Comparison of ENCODE assay signal across 9 cellular contexts in genomic region chr10:124626759-124627380, GRCh38.
DNase-seq lines count a peak whose midpoint lies in the region; ATAC-seq, FAIRE-seq and TF ChIP-seq lines count a peak whose summit lies in the region.
"Had no signal": no experiment of that assay in that cellular context is flagged by ENCODE, and none has a peak within 500 bp of the region (broad histone marks: within the 10 kb centered on the region; RNA-seq: fewer than 3 reads in every experiment).

No MANE protein-coding gene starts in this region.

- no peak overlapping the region for H2AFZ ChIP-seq in smooth muscle cell (ENCODE audit: low read depth)

- peaks cover 14% of the 10 kb centered on the region for H3K36me3 Mint-ChIP-seq in CD4-positive, alpha-beta T cell (ENCODE audit: low read depth)
- H3K36me3 Mint-ChIP-seq in activated naive CD4-positive, alpha-beta T cell treated with anti-CD3 and anti-CD28 coated beads, Interleukin-2, amount 50 U/mL, for 72 hours: no peaks in the 10 kb centered on the region

- peak overlapping the region; percentile 23 for H3K4me3 Mint-ChIP-seq in CD4-positive, alpha-beta T cell

- FAIRE-seq in small intestine (lab: Jason Lieb, UNC): no peak

- CTCF ChIA-PET in CD4-positive, alpha-beta T cell (lab: Charles Lee): interaction anchor here (0.8 to 2.2 kb wide), 14 partner anchors 10 to 119 kb away, joined by 3 to 20 read pairs (median 4); no protein-coding TSS in a partner anchor

- peak overlapping the region; percentile 59 for H3K4me3 ChIP-seq in Jurkat, Clone E6-1 (ENCODE audit: low read length)
- H3K4me3 ChIP-seq in small intestine (ENCODE audit: low read depth in 1 of 2, low read length in 2 of 2) (no peak overlapping the region), smooth muscle cell (no peak overlapping the region)
- H3K4me3 ChIP-seq: cardiac muscle cell had no signal

- peak; percentile 27 for TF ChIP-seq CTCF in CD4-positive, alpha-beta T cell (IDR thresholded peaks at IDR 0.05)
- TF ChIP-seq CTCF in smooth muscle cell (IDR thresholded peaks at IDR 0.05; ENCODE audit: borderline replicate concordance, insufficient read depth, poor library complexity, severe bottlenecking): no peak

- no peaks in the 10 kb centered on the region for H3F3A ChIP-seq in smooth muscle cell (ENCODE audit: low read depth)

- peaks cover 9 to 12% of the 10 kb centered on the region in 2 donors for H3K4me1 ChIP-seq in small intestine (ENCODE audit: control insufficient read depth in 2 of 2, insufficient read depth in 1 of 2, low read depth in 1 of 2, low read length in 1 of 2)
- peaks cover 6% of the 10 kb centered on the region for H3K4me1 ChIP-seq in smooth muscle cell (ENCODE audit: low read depth)

- intact Hi-C loops in CD4-positive, alpha-beta T cell (cut with DNase I, micrococcal nuclease): loop anchor here in 1 of 2 experiments (5.0 kb wide), 1 partner anchor 90 kb away; no protein-coding TSS in a partner anchor

- H3K36me3 ChIP-seq in small intestine (ENCODE audit: control insufficient read depth in 2 of 2, insufficient read depth in 2 of 2, low read length in 2 of 2) (peaks cover 0 to under 1% of the 10 kb centered on the region in 2 donors), smooth muscle cell (ENCODE audit: low read depth) (no peaks in the 10 kb centered on the region)
- H3K36me3 ChIP-seq: cardiac muscle cell had no signal

- peaks cover 49% of the 10 kb centered on the region for H3K4me1 Mint-ChIP-seq in CD4-positive, alpha-beta T cell (ENCODE audit: low read depth)

- WGBS in small intestine, 3 donors: 12 to 47% (median 23%) methylated on average over 13 of the region's 13 CpGs
- 83% methylated on average over 13 of the region's 13 CpGs for WGBS in smooth muscle cell (ENCODE audit: low lambda C conversion rate)

- peak overlapping the region; percentile 92 for H3K27ac Mint-ChIP-seq in CD4-positive, alpha-beta T cell
- peak overlapping the region in 1 of 2 donors; percentile 25 for H3K27ac Mint-ChIP-seq in activated naive CD4-positive, alpha-beta T cell treated with anti-CD3 and anti-CD28 coated beads, Interleukin-2, amount 50 U/mL, for 72 hours

- POLR2A ChIA-PET in CD4-positive, alpha-beta T cell (lab: Charles Lee): interaction anchor here (0.9 to 2.5 kb wide), 12 partner anchors 15 to 165 kb away, joined by 3 to 13 read pairs (median 4); partner anchors contain the start of gene LHPP

- peak overlapping the region; percentile 18 for H3K27ac ChIP-seq in CD4-positive, alpha-beta T cell (ENCODE audit: low read depth, low read length)
- H3K27ac ChIP-seq in small intestine (ENCODE audit: low read depth in 1 of 2, low read length in 1 of 2): peak overlapping the region; percentile 75 to 83
- no peak overlapping the region for H3K27ac ChIP-seq in smooth muscle cell (ENCODE audit: low read depth)
- H3K27ac ChIP-seq: cardiac muscle cell had no signal

- no peak overlapping the region for H3K9ac ChIP-seq in smooth muscle cell (ENCODE audit: low read depth)

- peaks cover 77% of the 10 kb centered on the region for H4K20me1 ChIP-seq in smooth muscle cell (ENCODE audit: low read depth)

- no peaks in the 10 kb centered on the region for H3K9me3 Mint-ChIP-seq in CD4-positive, alpha-beta T cell
- H3K9me3 Mint-ChIP-seq in activated naive CD4-positive, alpha-beta T cell treated with anti-CD3 and anti-CD28 coated beads, Interleukin-2, amount 50 U/mL, for 72 hours: no peaks in the 10 kb centered on the region

- H3K79me2 ChIP-seq in smooth muscle cell (ENCODE audit: low read depth): no peaks in the 10 kb centered on the region

- H3K4me2 ChIP-seq in smooth muscle cell: no peak overlapping the region

- no peaks in the 10 kb centered on the region for H3K27me3 ChIP-seq in CD4-positive, alpha-beta T cell (ENCODE audit: control insufficient read depth, insufficient read depth, low read length)
- H3K27me3 ChIP-seq in small intestine (ENCODE audit: control insufficient read depth in 2 of 2, insufficient read depth in 2 of 2, low read length in 2 of 2) (no peaks in the 10 kb centered on the region), smooth muscle cell (ENCODE audit: low read depth) (no peaks in the 10 kb centered on the region)
- H3K27me3 ChIP-seq: cardiac muscle cell had no signal

- no peaks in the 10 kb centered on the region for H3K9me3 ChIP-seq in CD4-positive, alpha-beta T cell (ENCODE audit: control insufficient read depth, low read length)
- H3K9me3 ChIP-seq in small intestine (ENCODE audit: control insufficient read depth, low read depth): no peaks in the 10 kb centered on the region
- H3K9me3 ChIP-seq in smooth muscle cell (replicated peaks; ENCODE audit: low read depth): no peaks in the 10 kb centered on the region

- DNase-seq in CD4-positive, alpha-beta T cell: peak in 9 of 10 experiments; percentile 25 to 62 (median 46)
- DNase-seq in Jurkat, Clone E6-1 (ENCODE audit: low read depth, low spot score): peak; percentile 98
- DNase-seq in activated naive CD4-positive, alpha-beta T cell treated with anti-CD3 and anti-CD28 coated beads, Interleukin-2, amount 50 U/mL, for 72 hours (ENCODE audit: low spot score in 2 of 2): peak; percentile 42 to 72
- DNase-seq in small intestine (peak; percentile 95), NCI-H187 treated with DMSO at 0.1 percent for 48 hours (lab: John Stamatoyannopoulos, UW) (no peak), smooth muscle cell (lab: John Stamatoyannopoulos, UW; ENCODE audit: unreplicated experiment) (no peak)

- no peaks in the 10 kb centered on the region for H3K27me3 Mint-ChIP-seq in CD4-positive, alpha-beta T cell

- peak; percentile 89 for ATAC-seq in CD4-positive, alpha-beta T cell (ENCODE audit: poor library complexity)
- peak; percentile 64 for ATAC-seq in GM21360 (IDR thresholded peaks at IDR 0.05; ENCODE audit: unreplicated experiment)
- peak; percentile 84 to 92 for ATAC-seq in activated naive CD4-positive, alpha-beta T cell treated with anti-CD3 and anti-CD28 coated beads, Interleukin-2, amount 50 U/mL, for 72 hours
- no peak for ATAC-seq in HG03135 (IDR thresholded peaks at IDR 0.05; ENCODE audit: unreplicated experiment)

Comparison
In these comparisons a context has a peak if more than half of its experiments do, and no peak if none do; other contexts are left out.
1. DNase-seq: peak in CD4-positive, alpha-beta T cell (9 of 10), Jurkat, Clone E6-1 (single experiment), activated naive CD4-positive, alpha-beta T cell treated with anti-CD3 and anti-CD28 coated beads, Interleukin-2, amount 50 U/mL, for 72 hours (2 of 2) and small intestine (single experiment); none in NCI-H187 treated with DMSO at 0.1 percent for 48 hours (single experiment) and smooth muscle cell (single experiment).